ENCODE assay signal across 8 cellular contexts in genomic region chr9:6008169-6008979, GRCh38.
DNase-seq lines count a peak whose midpoint lies in the region; ATAC-seq and TF ChIP-seq lines count a peak whose summit lies in the region.

No MANE protein-coding gene starts in this region.

- no peak for TF ChIP-seq CTCF in astrocyte of the spinal cord (IDR thresholded peaks at IDR 0.05; ENCODE audit: low read depth, low read length)

- peak; percentile 78 for DNase-seq in NCI-H2029 (lab: John Stamatoyannopoulos, UW)
- DNase-seq in T1000 (lab: John Stamatoyannopoulos, UW), result peak; percentile 88
- peak; percentile 99 for DNase-seq in astrocyte of the spinal cord (ENCODE audit: low read depth, low spot score)
- peak; percentile 98 for DNase-seq in hippocampal formation (lab: John Stamatoyannopoulos, UW)
- DNase-seq in retina, result peak; percentile 84
- no peak for DNase-seq in OCI-M2 (lab: John Stamatoyannopoulos, UW; ENCODE audit: unreplicated experiment)

- peak; percentile 59 for ATAC-seq in GM18508 (IDR thresholded peaks at IDR 0.05; ENCODE audit: insufficient read depth, unreplicated experiment)
- ATAC-seq in HG02981 (IDR thresholded peaks at IDR 0.05; ENCODE audit: unreplicated experiment), result peak; percentile 62

- in situ Hi-C loops in astrocyte of the spinal cord (cut with HindIII; ENCODE audit: low sequenced_read_pairs), result no loop called here

- peak overlapping the region; percentile 70 for H3K4me3 ChIP-seq in astrocyte of the spinal cord (ENCODE audit: low read depth, low read length)
